ENCODE assay signal across 8 cellular contexts in the genomic region with DNA sequence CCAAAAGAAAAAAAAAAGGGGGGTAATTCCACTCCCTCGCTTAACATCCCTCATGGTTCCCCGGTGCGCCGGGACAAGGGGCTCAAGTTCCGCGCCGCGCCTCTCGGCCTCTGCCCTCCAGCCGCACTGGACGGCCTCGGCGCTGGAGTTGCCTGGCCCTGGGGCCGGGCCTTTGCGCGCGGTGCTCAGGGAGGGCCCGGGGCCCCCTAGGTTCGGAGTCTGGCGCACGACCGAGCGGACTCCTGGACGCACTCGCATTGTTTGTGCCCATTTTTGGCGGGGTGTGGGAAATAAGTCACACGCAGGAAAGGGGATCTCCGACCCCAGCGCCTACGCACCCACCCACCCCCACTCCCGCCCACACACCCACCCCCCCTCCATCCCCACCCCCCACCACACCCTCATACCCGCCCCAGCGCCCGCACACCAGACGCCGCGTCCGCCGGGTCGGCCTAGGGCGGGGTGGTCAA.
DNase-seq lines count a peak whose midpoint lies in the region; ATAC-seq and TF ChIP-seq lines count a peak whose summit lies in the region.

No MANE protein-coding gene starts in this region.

- H3K79me2 ChIP-seq in KMS-11 (ENCODE audit: insufficient read depth, low read depth) (peaks cover 38% of the 10 kb centered on the region), parathyroid adenoma (no peaks in the 10 kb centered on the region)

- DNase-seq in DMS 273 (lab: John Stamatoyannopoulos, UW; ENCODE audit: unreplicated experiment) (peak; percentile 66), DMS 273 treated with DMSO at 0.1 percent for 48 hours (lab: John Stamatoyannopoulos, UW) (no peak), globus pallidus (ENCODE audit: low spot score) (peak; percentile 32), KBM-7 (no peak)
- peak; percentile 55 for DNase-seq in activated CD8-positive, alpha-beta memory T cell treated with anti-CD3 and anti-CD28 coated beads, Interleukin-2, amount 50 U/mL, for 4 hours

- no peaks in the 10 kb centered on the region for H3K9me3 ChIP-seq in parathyroid adenoma (ENCODE audit: control insufficient read depth, low read length)

- TF ChIP-seq CTCF in KMS-11 (conservative IDR thresholded peaks at IDR 0.05; ENCODE audit: low read depth, low read length) (no peak), parathyroid adenoma (IDR thresholded peaks at IDR 0.05) (no peak)

- H4K20me1 ChIP-seq in KMS-11 (ENCODE audit: insufficient read depth), result peaks cover 7% of the 10 kb centered on the region; the same call in 1 of the 2 replicates

- H3K4me2 ChIP-seq in KMS-11, result peak overlapping the region; percentile 87
- H3K4me2 ChIP-seq in parathyroid adenoma (ENCODE audit: low read length), result peak overlapping the region; percentile 91

- peak overlapping the region; percentile 100 for H3K9ac ChIP-seq in KMS-11
- no peak overlapping the region for H3K9ac ChIP-seq in parathyroid adenoma

- H3K4me1 ChIP-seq in KMS-11 (ENCODE audit: low read depth, poor library complexity, severe bottlenecking) (peaks cover 22% of the 10 kb centered on the region), parathyroid adenoma (peaks cover 3% of the 10 kb centered on the region)

- H3K4me3 ChIP-seq in KMS-11 (IDR thresholded peaks at IDR 0.05; ENCODE audit: insufficient read depth, low read depth, low read length) (no peak overlapping the region), parathyroid adenoma (ENCODE audit: low read depth, low read length) (peak overlapping the region; percentile 77)

- no peaks in the 10 kb centered on the region for H3K27me3 ChIP-seq in KMS-11 (ENCODE audit: insufficient read depth, low read depth)
- H3K27me3 ChIP-seq in parathyroid adenoma (ENCODE audit: control insufficient read depth, insufficient read depth, low read length), result no peaks in the 10 kb centered on the region

- H2AFZ ChIP-seq in KMS-11 (ENCODE audit: low read depth), result peak overlapping the region; percentile 27; the same call in 1 of the 2 replicates
- peak overlapping the region; percentile 93 for H2AFZ ChIP-seq in parathyroid adenoma

- ATAC-seq in GM21723 (IDR thresholded peaks at IDR 0.05; ENCODE audit: unreplicated experiment), result peak; percentile 28

- peak overlapping the region; percentile 48 for H3K27ac ChIP-seq in KMS-11
- H3K27ac ChIP-seq in parathyroid adenoma, result peak overlapping the region; percentile 88

- H3K36me3 ChIP-seq in KMS-11 (ENCODE audit: insufficient read depth) (peaks cover 29% of the 10 kb centered on the region), parathyroid adenoma (ENCODE audit: control insufficient read depth, insufficient read depth, low read length) (no peaks in the 10 kb centered on the region)

- in situ Hi-C loops in KBM-7 (cut with MboI; ENCODE audit: low pct_unique_long_range_greater_than_20kb, low sequenced_read_pairs), result no loop called here

Comparison
In these comparisons a context has a peak if more than half of its experiments do, and no peak if none do; other contexts are left out.
1. DNase-seq: peak in DMS 273 (single experiment), activated CD8-positive, alpha-beta memory T cell treated with anti-CD3 and anti-CD28 coated beads, Interleukin-2, amount 50 U/mL, for 4 hours (single experiment) and globus pallidus (single experiment); none in DMS 273 treated with DMSO at 0.1 percent for 48 hours (single experiment) and KBM-7 (single experiment).